In genomic region chr11:122108192-122108799, GRCh38 we compare ENCODE assay signal across 7 cellular contexts. TPM values are rescaled to one million over a fixed set of nuclear protein-coding genes. Genes with fewer than 3 reads are reported as not detected.
DNase-seq lines count a peak whose midpoint lies in the region; ATAC-seq and TF ChIP-seq lines count a peak whose summit lies in the region.

No MANE protein-coding gene starts in this region.

- peaks cover 3 to 32% of the 10 kb centered on the region in 2 donors for H3K4me1 ChIP-seq in ascending aorta
- H3K4me1 ChIP-seq in left lung: no peaks in the 10 kb centered on the region

- DNase-seq in GM12864 (ENCODE audit: low read depth) (peak; percentile 15), M059J (ENCODE audit: low read depth) (peak; percentile 55), ascending aorta (ENCODE audit: low spot score in 2 of 2) (no peak), left lung (no peak), NCI-H2107 (lab: John Stamatoyannopoulos, UW) (no peak), NCI-H526 treated with DMSO at 0.1 percent for 48 hours (lab: John Stamatoyannopoulos, UW) (no peak)

- intact Hi-C loops in ascending aorta (cut with DNase I): loop anchor here (10.0 kb wide), 1 partner anchor 197 kb away; no protein-coding TSS in a partner anchor
- intact Hi-C loops in left lung (cut with DNase I): no loop called here

- H3K4me3 ChIP-seq in GM12864 (ENCODE audit: low read depth, low read length) (no peak overlapping the region), ascending aorta (no peak overlapping the region), left lung (no peak overlapping the region)

- H3K27me3 ChIP-seq in ascending aorta (no peaks in the 10 kb centered on the region), left lung (peaks cover 0 to 4% of the 10 kb centered on the region in 2 donors)

- no peaks in the 10 kb centered on the region for H3K36me3 ChIP-seq in ascending aorta
- no peaks in the 10 kb centered on the region for H3K36me3 ChIP-seq in left lung

- H3K9me3 ChIP-seq in ascending aorta (no peaks in the 10 kb centered on the region), left lung (no peaks in the 10 kb centered on the region)

- ATAC-seq in left lung (peak; percentile 83), HG03571 (IDR thresholded peaks at IDR 0.05; ENCODE audit: unreplicated experiment) (no peak)

- peak; percentile 77 for TF ChIP-seq CTCF in GM12864 (IDR thresholded peaks at IDR 0.05; ENCODE audit: low read depth, low read length, missing control alignments)
- TF ChIP-seq CTCF in ascending aorta (IDR thresholded peaks at IDR 0.05): peak in 1 of 3 experiments; percentile 25
- peak; percentile 52 to 58 for TF ChIP-seq CTCF in left lung (IDR thresholded peaks at IDR 0.05)

- H3K27ac ChIP-seq in ascending aorta (peak overlapping the region; percentile 56 to 69), left lung (no peak overlapping the region)

RNA-seq across cellular contexts. Expression of gene BLID, which starts 7.7 kb away (rescaled TPM):
- 0.39 and 0.74 TPM in 2 replicates for total RNA-seq in M059J (2014; rRNA removed; shearing (Covaris generic))
- total RNA-seq in ascending aorta (not detected), left lung (under 1 TPM; 0.55 to 0.79 TPM)

Comparison
In these comparisons a context has a peak if more than half of its experiments do, and no peak if none do; other contexts are left out.
1. DNase-seq: peak in GM12864 (single experiment) and M059J (single experiment); none in ascending aorta (0 of 2), left lung (0 of 2), NCI-H2107 (single experiment) and NCI-H526 treated with DMSO at 0.1 percent for 48 hours (single experiment).
2. H3K27ac ChIP-seq: peak in ascending aorta (2 of 2); none in left lung (0 of 2).